Comparison of ENCODE assay signal across 15 cellular contexts in genomic region chr16:11475896-11476630, GRCh38.
DNase-seq lines count a peak whose midpoint lies in the region; ATAC-seq, FAIRE-seq and TF ChIP-seq lines count a peak whose summit lies in the region.
"Had no signal": no experiment of that assay in that cellular context is flagged by ENCODE, and none has a peak within 500 bp of the region (broad histone marks: within the 10 kb centered on the region; RNA-seq: fewer than 3 reads in every experiment).

No MANE protein-coding gene starts in this region.

- H2BK120ac ChIP-seq in trophoblast cell (ENCODE audit: insufficient read depth, low read length, poor library complexity), result no peak overlapping the region

- H3K79me1 ChIP-seq in trophoblast cell (ENCODE audit: low read length), result no peaks in the 10 kb centered on the region

- 15% methylated on average over 8 of the region's 8 CpGs for WGBS in K562 (ENCODE audit: insufficient coverage, low coverage, missing lambda C conversion rate)
- WGBS in trophoblast cell (ENCODE audit: extremely low coverage, insufficient coverage, insufficient read length), result no CpG with 5 or more reads among the region's 8 CpGs

- H3K18ac ChIP-seq in trophoblast cell (ENCODE audit: low read length), result no peak overlapping the region

- H2AK5ac ChIP-seq in trophoblast cell (ENCODE audit: low read length), result no peak overlapping the region

- in situ Hi-C loops in K562 (cut with MboI), result no loop called here

- no peak overlapping the region for H2BK5ac ChIP-seq in trophoblast cell (ENCODE audit: low read depth, low read length, poor library complexity)

- no peak for TF ChIP-seq RAD21 in K562 (CRISPR knock-in tag; conservative IDR thresholded peaks at IDR 0.05 in 1 of 2, IDR thresholded peaks at IDR 0.05 in 1 of 2)

- intact Hi-C loops in K562 (cut with micrococcal nuclease), result no loop called here
- intact Hi-C loops in kidney (cut with DNase I), result no loop called here

- TF ChIP-seq POLR2A in K562 (conservative IDR thresholded peaks at IDR 0.05), result no peak

- BruUV-seq in K562 (replicated peaks; lab: Mats Ljungman, UMichigan), result no TSS peak

- no peaks in the 10 kb centered on the region for H3K9me3 ChIP-seq in HEK293 (ENCODE audit: control insufficient read depth, insufficient read depth, low read depth, low read length)
- H3K9me3 ChIP-seq in K562 (replicated peaks; ENCODE audit: control insufficient read depth, insufficient read depth, low read depth, low read length), result no peaks in the 10 kb centered on the region
- H3K9me3 ChIP-seq in trophoblast cell (ENCODE audit: insufficient read depth, low read depth, low read length), result no peaks in the 10 kb centered on the region
- H3K9me3 ChIP-seq in kidney (ENCODE audit: control insufficient read depth in 1 of 2, low read length in 2 of 2), result no peaks in the 10 kb centered on the region

- DNase-seq in K562 (ENCODE audit: extremely low read depth in 1 of 4, low spot score in 3 of 4) (no peak), trophoblast cell (no peak), urothelium cell line (ENCODE audit: low spot score) (no peak), kidney (no peak), NCI-H69 (lab: John Stamatoyannopoulos, UW) (no peak)
- DNase-seq in activated naive CD4-positive, alpha-beta T cell treated with anti-CD3 and anti-CD28 coated beads, Interleukin-2, amount 50 U/mL, for 16 hours, result no peak
- DNase-seq: ACHN; CD4-positive, alpha-beta T cell; DMS79; H7; KG1 had no signal

- H3K4me1 ChIP-seq in HEK293 (ENCODE audit: control insufficient read depth, insufficient read depth, low read length), result no peaks in the 10 kb centered on the region
- H3K4me1 ChIP-seq in K562 (replicated peaks in 1 of 2; ENCODE audit: control insufficient read depth in 2 of 2, insufficient read depth in 2 of 2, low read length in 2 of 2), result peaks cover 0 to 12% of the 10 kb centered on the region in 2 experiments; a peak in 2 of 5 replicates
- H3K4me1 ChIP-seq in trophoblast cell (ENCODE audit: control insufficient read depth in 1 of 2, insufficient read depth in 2 of 2, low read length in 2 of 2), result no peaks in the 10 kb centered on the region
- no peaks in the 10 kb centered on the region for H3K4me1 ChIP-seq in kidney (ENCODE audit: control insufficient read depth in 1 of 2, insufficient read depth in 1 of 2, low read depth in 1 of 2, low read length in 2 of 2)

- H4K12ac ChIP-seq in trophoblast cell (ENCODE audit: low read depth, low read length), result no peak overlapping the region

- H4K20me1 ChIP-seq in K562 (replicated peaks; ENCODE audit: control insufficient read depth, insufficient read depth, low read length), result no peaks in the 10 kb centered on the region
- H4K20me1 ChIP-seq: BLaER1 treated with 17β-estradiol and CSF1 and Interleukin-3, amounts not matched to agents 10 nM and 100 nM had no signal

- H3K36me3 ChIP-seq in HEK293 (ENCODE audit: control insufficient read depth in 2 of 2, insufficient read depth in 1 of 2, low read length in 2 of 2) (no peaks in the 10 kb centered on the region), K562 (ENCODE audit: control insufficient read depth, insufficient read depth, low read length) (no peaks in the 10 kb centered on the region), trophoblast cell (ENCODE audit: control insufficient read depth in 1 of 2, insufficient read depth in 2 of 2, low read length in 2 of 2) (no peaks in the 10 kb centered on the region), kidney (ENCODE audit: control insufficient read depth in 1 of 2, insufficient read depth in 2 of 2, low read length in 2 of 2) (no peaks in the 10 kb centered on the region)
- H3K36me3 ChIP-seq: BLaER1 treated with 17β-estradiol and CSF1 and Interleukin-3, amounts not matched to agents 10 nM and 100 nM had no signal

- no peak overlapping the region for H3K4me2 ChIP-seq in K562 (ENCODE audit: insufficient read depth, low read length)
- no peak overlapping the region for H3K4me2 ChIP-seq in trophoblast cell (ENCODE audit: low read length)
- H3K4me2 ChIP-seq: BLaER1 treated with 17β-estradiol and CSF1 and Interleukin-3, amounts not matched to agents 10 nM and 100 nM had no signal

- TF ChIP-seq CTCF in HEK293 (tag by site-specific recombination; IDR thresholded peaks at IDR 0.05) (no peak), K562 (IDR thresholded peaks at IDR 0.05 in 2 of 3, conservative IDR thresholded peaks at IDR 0.05 in 1 of 3; ENCODE audit: insufficient read depth in 2 of 3, low read depth in 1 of 3, low read length in 3 of 3) (no peak), kidney (IDR thresholded peaks at IDR 0.05; ENCODE audit: borderline replicate concordance, extremely low read depth, insufficient read depth) (no peak)

- H3K27ac ChIP-seq in HEK293 (ENCODE audit: extremely low read depth, low read depth, low read length) (no peak overlapping the region), K562 (ENCODE audit: extremely low read depth, low read depth, low read length) (no peak overlapping the region), trophoblast cell (ENCODE audit: low read depth, low read length) (no peak overlapping the region), kidney (ENCODE audit: low read depth in 2 of 2, low read length in 2 of 2) (no peak overlapping the region)
- H3K27ac ChIP-seq: BLaER1 treated with 17β-estradiol and CSF1 and Interleukin-3, amounts not matched to agents 10 nM and 100 nM had no signal

- H4K91ac ChIP-seq in trophoblast cell (ENCODE audit: low read depth, low read length), result no peak overlapping the region

- POLR2A ChIA-PET in HEK293 (lab: Yijun Ruan, JAX) (interaction anchor here (0.6 kb wide), 1 partner anchor 9 kb away, joined by 3 read pairs; no protein-coding TSS in a partner anchor), K562 (lab: Yijun Ruan, JAX) (interaction anchor here (0.6 to 1.2 kb wide), 3 partner anchors 14 to 235 kb away, joined by 3 to 4 read pairs (median 3); no protein-coding TSS in a partner anchor)

- H4K8ac ChIP-seq in trophoblast cell (ENCODE audit: low read depth, low read length), result no peak overlapping the region

- no peak overlapping the region for H3K4me3 ChIP-seq in HEK293 (ENCODE audit: low read depth, low read length)
- no peak overlapping the region for H3K4me3 ChIP-seq in K562
- H3K4me3 ChIP-seq in trophoblast cell (ENCODE audit: low read depth, low read length), result peak overlapping the region; percentile 26
- H3K4me3 ChIP-seq in kidney (ENCODE audit: low read length in 2 of 2), result no peak overlapping the region
- H3K4me3 ChIP-seq: BLaER1 treated with 17β-estradiol and CSF1 and Interleukin-3, amounts not matched to agents 10 nM and 100 nM; GM12878 had no signal

- TF ChIP-seq EP300 in K562 (IDR thresholded peaks at IDR 0.05; ENCODE audit: low read length), result no peak

- ATAC-seq in K562, result no peak
- ATAC-seq: GM12878 had no signal

- no peak overlapping the region for H3K9ac ChIP-seq in K562 (ENCODE audit: insufficient read depth in 1 of 2, low read depth in 2 of 2, low read length in 2 of 2)
- no peak overlapping the region for H3K9ac ChIP-seq in trophoblast cell (ENCODE audit: low read length)
- no peak overlapping the region for H3K9ac ChIP-seq in kidney (ENCODE audit: low read length in 2 of 2)
- H3K9ac ChIP-seq: BLaER1 treated with 17β-estradiol and CSF1 and Interleukin-3, amounts not matched to agents 10 nM and 100 nM had no signal

- H3K79me2 ChIP-seq in K562 (ENCODE audit: control insufficient read depth, insufficient read depth, low read length) (no peaks in the 10 kb centered on the region), trophoblast cell (ENCODE audit: control insufficient read depth, insufficient read depth, low read length, poor library complexity) (no peaks in the 10 kb centered on the region)

- no peak overlapping the region for H2BK12ac ChIP-seq in trophoblast cell (ENCODE audit: low read length)

- no peak overlapping the region for H3K14ac ChIP-seq in trophoblast cell (ENCODE audit: low read length)

- no peak overlapping the region for H3K4ac ChIP-seq in trophoblast cell (ENCODE audit: low read depth, low read length)

- CTCF ChIA-PET in HEK293 (lab: Yijun Ruan, JAX), result interaction anchor here (1.1 kb wide), 1 partner anchor 505 kb away, joined by 3 read pairs; no protein-coding TSS in a partner anchor
- CTCF ChIA-PET in K562 (lab: Yijun Ruan, JAX; ENCODE audit: low intra/inter-chr PET ratio), result no interaction called here

- FAIRE-seq in K562 (lab: Jason Lieb, UNC) (no peak), urothelium cell line (lab: Jason Lieb, UNC) (peak; percentile 89), kidney (lab: Jason Lieb, UNC) (no peak)
- FAIRE-seq: GM12878, GM18507 had no signal

- H3K27me3 ChIP-seq in K562 (ENCODE audit: control insufficient read depth in 2 of 2, insufficient read depth in 2 of 2, low read length in 2 of 2) (peaks cover 8 to 37% of the 10 kb centered on the region in 2 experiments; a peak in 4 of 5 replicates), trophoblast cell (ENCODE audit: insufficient read depth, low read length) (no peaks in the 10 kb centered on the region)
- H3K27me3 ChIP-seq: BLaER1 treated with 17β-estradiol and CSF1 and Interleukin-3, amounts not matched to agents 10 nM and 100 nM had no signal

- no peak overlapping the region for H2AFZ ChIP-seq in K562 (ENCODE audit: low read depth, low read length)
- H2AFZ ChIP-seq in trophoblast cell (ENCODE audit: insufficient read depth, low read length, poor library complexity), result no peak overlapping the region

- H3K23ac ChIP-seq in trophoblast cell (ENCODE audit: low read length), result peak overlapping the region; percentile 60

- H3K9me1 ChIP-seq in K562 (ENCODE audit: control insufficient read depth, insufficient read depth, low read length), result no peaks in the 10 kb centered on the region

TF ChIP-seq in HEK293, 187 proteins besides CTCF, POLR2A, EP300 and RAD21 (continues in another document):
- TF ChIP-seq ZBTB20 (tag by site-specific recombination; IDR thresholded peaks at IDR 0.05), result no peak
- peak; percentile 60 for TF ChIP-seq ZFHX2 (tag by site-specific recombination; conservative IDR thresholded peaks at IDR 0.05)
- TF ChIP-seq EGR2 (tag by site-specific recombination; IDR thresholded peaks at IDR 0.05; ENCODE audit: low read depth), result peak; percentile 57
